ENCODE assay signal across 1 cellular context in the genomic region with DNA sequence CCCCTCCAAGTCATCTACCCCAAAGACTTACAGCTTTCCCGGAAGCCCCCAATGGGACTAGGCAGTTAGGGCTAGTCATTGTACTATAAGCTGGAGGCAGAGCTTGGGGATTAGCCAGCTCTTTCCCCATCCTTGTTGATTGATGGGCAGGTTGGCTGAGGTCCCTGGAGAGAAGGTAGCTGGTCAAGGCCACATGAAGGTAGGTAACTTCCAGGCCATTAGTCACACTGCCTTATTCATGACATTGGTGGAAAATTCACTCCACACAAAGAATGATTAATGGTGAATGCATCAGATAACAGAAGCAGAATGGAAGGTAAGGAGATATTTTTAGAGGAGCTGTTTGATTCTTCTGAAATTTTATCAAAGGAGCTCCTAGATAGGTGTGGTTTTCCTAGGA.
TF ChIP-seq lines count a peak whose summit lies in the region.

No MANE protein-coding gene starts in this region.

TF ChIP-seq in HepG2, 621 proteins besides CTCF, POLR2A, EP300 and RAD21:
- no peak for TF ChIP-seq WIZ (CRISPR knock-in tag; IDR thresholded peaks at IDR 0.05)
- TF ChIP-seq MXI1 (IDR thresholded peaks at IDR 0.05; ENCODE audit: borderline replicate concordance, low read depth, low read length): no peak
- TF ChIP-seq ZKSCAN8 (CRISPR knock-in tag; IDR thresholded peaks at IDR 0.05; ENCODE audit: borderline replicate concordance): no peak
- TF ChIP-seq TBL1XR1 (IDR thresholded peaks at IDR 0.05; ENCODE audit: borderline replicate concordance, low read length, partially characterized antibody): no peak
TF ChIP-seq in HepG2: peak in this region for 0.
